In the genomic region with DNA sequence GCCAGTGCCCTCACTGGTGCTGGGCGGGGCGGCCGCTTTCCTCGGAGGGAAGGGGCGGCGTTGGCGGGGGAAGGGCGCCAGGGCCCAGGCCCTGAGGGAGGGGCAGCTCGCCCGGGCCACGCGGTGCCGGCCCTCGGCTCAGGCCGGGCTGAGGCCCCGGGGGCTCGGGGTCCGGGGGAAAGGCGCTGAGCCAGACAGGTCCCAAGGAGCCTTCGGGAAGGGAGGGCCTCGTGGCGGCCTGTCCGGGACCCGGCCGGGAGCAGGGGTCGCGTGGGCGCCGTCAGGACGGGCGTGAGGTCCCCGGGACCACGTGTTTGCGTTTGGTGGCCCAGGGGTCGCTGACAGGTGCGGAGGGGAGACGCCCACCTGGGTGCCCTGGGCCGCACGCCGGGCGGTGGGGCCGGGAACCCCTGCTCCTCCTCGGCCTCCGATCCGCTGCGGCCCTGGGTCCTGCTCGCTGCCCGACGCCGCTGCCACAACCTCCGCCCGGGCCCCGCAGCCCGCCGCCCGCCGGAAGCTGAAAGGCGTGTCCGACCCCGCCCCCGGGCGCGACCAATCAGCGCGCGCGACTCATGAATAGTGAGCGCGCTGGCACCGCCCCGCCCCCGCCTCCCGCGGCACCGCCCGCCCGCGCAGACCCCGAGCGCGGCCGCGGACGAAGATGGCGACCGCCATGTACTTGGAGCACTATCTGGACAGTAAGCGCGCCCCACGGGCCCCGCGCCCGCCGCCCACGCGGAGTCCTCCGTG, we compare ENCODE assay signal across 8 cellular contexts. TPM values are rescaled to one million over a fixed set of nuclear protein-coding genes. Genes with fewer than 3 reads are reported as not detected.
DNase-seq lines count a peak whose midpoint lies in the region; ATAC-seq and TF ChIP-seq lines count a peak whose summit lies in the region.

A gene (plus strand): TSS at position 635 of the 750 bp plus-strand sequence. CDS start 27 bp downstream, at position 662.

- H3K9ac ChIP-seq in mucosa of stomach (ENCODE audit: low read length): peak within 1 kb of the TSS; percentile 75

- DNase-seq in DMS153 (lab: John Stamatoyannopoulos, UW) (peak; percentile 80), erythroblast (lab: John Stamatoyannopoulos, UW) (peak; percentile 96 to 99)
- peak; percentile 97 for DNase-seq in activated T-cell treated with anti-CD3 and anti-CD28 coated beads, Interleukin-2, amount 50 U/mL, for 1 hour
- peak; percentile 99 for DNase-seq in stimulated activated CD8-positive, alpha-beta memory T cell treated with anti-CD3 and anti-CD28 coated beads, Interleukin-4, amount 100 ng/mL, for 48 hours

- peak within 1 kb of the TSS; percentile 41 for H3K4me3 ChIP-seq in mucosa of stomach (ENCODE audit: low read length)

- peak; percentile 59 for ATAC-seq in GM21619 (IDR thresholded peaks at IDR 0.05; ENCODE audit: unreplicated experiment)

- peak; percentile 90 for TF ChIP-seq POLR2A in erythroblast (IDR thresholded peaks at IDR 0.05; ENCODE audit: low read length)

- peaks cover 7% of the 10 kb centered on the region for H3K4me1 ChIP-seq in mucosa of stomach (ENCODE audit: control insufficient read depth, insufficient read depth, low read length)

- no peaks in the 10 kb centered on the region for H3K27me3 ChIP-seq in mucosa of stomach (ENCODE audit: control insufficient read depth, insufficient read depth, low read length)

- TF ChIP-seq EP300 in Ishikawa (IDR thresholded peaks at IDR 0.05; ENCODE audit: borderline replicate concordance): no peak

- no peaks in the 10 kb centered on the region for H3K9me3 ChIP-seq in mucosa of stomach (ENCODE audit: control insufficient read depth, low read length)

- no peaks in the 10 kb centered on the region for H3K36me3 ChIP-seq in mucosa of stomach (ENCODE audit: control insufficient read depth, insufficient read depth, low read length)

- TF ChIP-seq RAD21 in Ishikawa (IDR thresholded peaks at IDR 0.05; ENCODE audit: low read depth): no peak

TF ChIP-seq in Ishikawa, 13 proteins besides CTCF, POLR2A, EP300 and RAD21:
- TF ChIP-seq NFIC (IDR thresholded peaks at IDR 0.05): 0 out of 2 replicates have a peak, but pooled peaks have one; percentile 15
- TF ChIP-seq, protein P1, sequence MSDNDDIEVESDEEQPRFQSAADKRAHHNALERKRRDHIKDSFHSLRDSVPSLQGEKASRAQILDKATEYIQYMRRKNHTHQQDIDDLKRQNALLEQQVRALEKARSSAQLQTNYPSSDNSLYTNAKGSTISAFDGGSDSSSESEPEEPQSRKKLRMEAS (IDR thresholded peaks at IDR 0.05): peak; percentile 93
- TF ChIP-seq CREB1 (IDR thresholded peaks at IDR 0.05; ENCODE audit: low read depth): no peak
- TF ChIP-seq TEAD4 (IDR thresholded peaks at IDR 0.05): no peak
- TF ChIP-seq YY1 (IDR thresholded peaks at IDR 0.05; ENCODE audit: low read depth): peak; percentile 84
- TF ChIP-seq, protein P2, sequence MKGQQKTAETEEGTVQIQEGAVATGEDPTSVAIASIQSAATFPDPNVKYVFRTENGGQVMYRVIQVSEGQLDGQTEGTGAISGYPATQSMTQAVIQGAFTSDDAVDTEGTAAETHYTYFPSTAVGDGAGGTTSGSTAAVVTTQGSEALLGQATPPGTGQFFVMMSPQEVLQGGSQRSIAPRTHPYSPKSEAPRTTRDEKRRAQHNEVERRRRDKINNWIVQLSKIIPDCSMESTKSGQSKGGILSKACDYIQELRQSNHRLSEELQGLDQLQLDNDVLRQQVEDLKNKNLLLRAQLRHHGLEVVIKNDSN (IDR thresholded peaks at IDR 0.05): peak; percentile 36; the same call in 1 of the 2 replicates
- peak; percentile 23; the same call in 1 of the 2 replicates for TF ChIP-seq TCF12 (IDR thresholded peaks at IDR 0.05; ENCODE audit: low read depth)
- TF ChIP-seq EGR1 (IDR thresholded peaks at IDR 0.05): peak; percentile 6; the same call in 1 of the 2 replicates
- TF ChIP-seq FOXM1 (IDR thresholded peaks at IDR 0.05; ENCODE audit: borderline replicate concordance, low read depth): no peak
- TF ChIP-seq TAF1 (IDR thresholded peaks at IDR 0.05; ENCODE audit: low read depth): peak; percentile 75; the same call in 1 of the 2 replicates

TF ChIP-seq in PFSK-1, 5 proteins besides CTCF, POLR2A, EP300 and RAD21:
- no peak for TF ChIP-seq SIN3A (IDR thresholded peaks at IDR 0.05; ENCODE audit: borderline replicate concordance, insufficient read depth, low read length)
- TF ChIP-seq, protein P3, sequence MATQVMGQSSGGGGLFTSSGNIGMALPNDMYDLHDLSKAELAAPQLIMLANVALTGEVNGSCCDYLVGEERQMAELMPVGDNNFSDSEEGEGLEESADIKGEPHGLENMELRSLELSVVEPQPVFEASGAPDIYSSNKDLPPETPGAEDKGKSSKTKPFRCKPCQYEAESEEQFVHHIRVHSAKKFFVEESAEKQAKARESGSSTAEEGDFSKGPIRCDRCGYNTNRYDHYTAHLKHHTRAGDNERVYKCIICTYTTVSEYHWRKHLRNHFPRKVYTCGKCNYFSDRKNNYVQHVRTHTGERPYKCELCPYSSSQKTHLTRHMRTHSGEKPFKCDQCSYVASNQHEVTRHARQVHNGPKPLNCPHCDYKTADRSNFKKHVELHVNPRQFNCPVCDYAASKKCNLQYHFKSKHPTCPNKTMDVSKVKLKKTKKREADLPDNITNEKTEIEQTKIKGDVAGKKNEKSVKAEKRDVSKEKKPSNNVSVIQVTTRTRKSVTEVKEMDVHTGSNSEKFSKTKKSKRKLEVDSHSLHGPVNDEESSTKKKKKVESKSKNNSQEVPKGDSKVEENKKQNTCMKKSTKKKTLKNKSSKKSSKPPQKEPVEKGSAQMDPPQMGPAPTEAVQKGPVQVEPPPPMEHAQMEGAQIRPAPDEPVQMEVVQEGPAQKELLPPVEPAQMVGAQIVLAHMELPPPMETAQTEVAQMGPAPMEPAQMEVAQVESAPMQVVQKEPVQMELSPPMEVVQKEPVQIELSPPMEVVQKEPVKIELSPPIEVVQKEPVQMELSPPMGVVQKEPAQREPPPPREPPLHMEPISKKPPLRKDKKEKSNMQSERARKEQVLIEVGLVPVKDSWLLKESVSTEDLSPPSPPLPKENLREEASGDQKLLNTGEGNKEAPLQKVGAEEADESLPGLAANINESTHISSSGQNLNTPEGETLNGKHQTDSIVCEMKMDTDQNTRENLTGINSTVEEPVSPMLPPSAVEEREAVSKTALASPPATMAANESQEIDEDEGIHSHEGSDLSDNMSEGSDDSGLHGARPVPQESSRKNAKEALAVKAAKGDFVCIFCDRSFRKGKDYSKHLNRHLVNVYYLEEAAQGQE (IDR thresholded peaks at IDR 0.05; ENCODE audit: insufficient read depth in 1 of 2, low read depth in 2 of 2, low read length in 2 of 2): peak in 1 of 2 experiments; percentile 34; a peak in 1 of 4 replicates
- peak; percentile 81 for TF ChIP-seq POLR2AphosphoS5 (IDR thresholded peaks at IDR 0.05; ENCODE audit: low read depth, low read length)
- peak; percentile 78; the same call in 1 of the 2 replicates for TF ChIP-seq TAF1 (IDR thresholded peaks at IDR 0.05; ENCODE audit: borderline replicate concordance, insufficient read depth, low read length)
- peak; percentile 81 for TF ChIP-seq FOXP2 (optimal IDR thresholded peaks at IDR 0.05; ENCODE audit: borderline replicate concordance, extremely low read depth, extremely low read length, insufficient read depth)

RNA-seq across cellular contexts. Expression of the gene that starts here (rescaled TPM):
- 30.7 TPM for polyA plus RNA-seq in PFSK-1 (2012; ENCODE audit: insufficient read length, low read depth)

Comparison
In these comparisons a context has a peak if more than half of its experiments do, and no peak if none do; other contexts are left out.
1. Peak in every context shown above with its lines: DNase-seq, ATAC-seq and H3K4me3 ChIP-seq.